13 cellular contexts compared by ENCODE assay signal in genomic region chr15:63054281-63054683, GRCh38. TPM values are rescaled to one million over a fixed set of nuclear protein-coding genes. Genes with fewer than 3 reads are reported as not detected.
DNase-seq lines count a peak whose midpoint lies in the region; ATAC-seq, FAIRE-seq and TF ChIP-seq lines count a peak whose summit lies in the region.
"Had no signal": no experiment of that assay in that cellular context is flagged by ENCODE, and none has a peak within 500 bp of the region (broad histone marks: within the 10 kb centered on the region; RNA-seq: fewer than 3 reads in every experiment).

No MANE protein-coding gene starts in this region.

- peaks cover 46% of the 10 kb centered on the region for H3K4me1 Mint-ChIP-seq in WTC11

- no peak for TF ChIP-seq RAD21 in A549 (conservative IDR thresholded peaks at IDR 0.05 in 1 of 2, IDR thresholded peaks at IDR 0.05 in 1 of 2)

- H3K4me3 ChIP-seq in A549 (peak overlapping the region; percentile 17; the same call in 2 of the 3 replicates), heart right ventricle (peak overlapping the region in 2 of 10 donors; percentile 4 to 18), ovary (no peak overlapping the region)

- no peaks in the 10 kb centered on the region for H3K9me3 Mint-ChIP-seq in WTC11

- no peak for TF ChIP-seq CTCF in A549 (IDR thresholded peaks at IDR 0.05)
- TF ChIP-seq CTCF in WTC11 (IDR thresholded peaks at IDR 0.05): no peak
- no peak for TF ChIP-seq CTCF in heart right ventricle (IDR thresholded peaks at IDR 0.05)
- TF ChIP-seq CTCF in ovary (IDR thresholded peaks at IDR 0.05): no peak

- peak overlapping the region; percentile 93 for H3K4me2 ChIP-seq in A549

- ATAC-seq in A549: peak; percentile 5 to 6; a peak in 4 of 6 replicates
- ATAC-seq in WTC11: no peak
- no peak for ATAC-seq in heart right ventricle
- no peak for ATAC-seq in HG02588 (IDR thresholded peaks at IDR 0.05; ENCODE audit: unreplicated experiment)

- CTCF ChIA-PET in A549 (lab: Yijun Ruan, JAX): interaction anchor here (1.7 to 50.6 kb wide), 4 partner anchors 10 to 275 kb away, joined by 4 to 1136 read pairs (median 16); no protein-coding TSS in a partner anchor
- CTCF ChIA-PET in WTC11 (lab: Charles Lee): interaction anchor here (1.4 to 1.7 kb wide), 2 partner anchors 50 to 312 kb away, joined by 4 to 6 read pairs; no protein-coding TSS in a partner anchor

- POLR2A ChIA-PET in A549 (lab: Yijun Ruan, JAX): interaction anchor here (1.1 to 1.2 kb wide), 3 partner anchors 12 to 272 kb away, joined by 3 to 4 read pairs (median 3); partner anchors contain the start of gene TPM1
- POLR2A ChIA-PET in WTC11 (lab: Charles Lee): interaction anchor here (1.0 kb wide), 1 partner anchor 9 kb away, joined by 3 read pairs; no protein-coding TSS in a partner anchor

- no peak overlapping the region for H3K4me3 Mint-ChIP-seq in WTC11

- peak overlapping the region; percentile 33 for H3K27ac Mint-ChIP-seq in WTC11

- no peaks in the 10 kb centered on the region for H3K27me3 ChIP-seq in heart right ventricle
- no peaks in the 10 kb centered on the region for H3K27me3 ChIP-seq in ovary

- DNase-seq in A549 (ENCODE audit: low read depth in 1 of 2, low spot score in 1 of 2) (peak in 1 of 2 experiments; percentile 44), WTC11 (ENCODE audit: low spot score) (no peak), heart right ventricle (no peak), ovary (no peak), LoVo (ENCODE audit: low spot score) (no peak), germinal center (ENCODE audit: low spot score) (no peak), AG20443 (ENCODE audit: low spot score) (no peak)
- DNase-seq: activated CD4-positive, CD25-positive, alpha-beta regulatory T cell; GF-D8; NCI-H2029; stimulated activated CD4-positive, alpha-beta T cell treated with anti-CD3 and anti-CD28 coated beads, Interleukin-1b, Interleukin-23, amount 100 ng/mL, for 48 hours had no signal

- TF ChIP-seq EP300 in A549 (IDR thresholded peaks at IDR 0.05): no peak
- TF ChIP-seq EP300 in ovary (IDR thresholded peaks at IDR 0.05): no peak

- TF ChIP-seq POLR2A in A549 (IDR thresholded peaks at IDR 0.05; ENCODE audit: low read length) (no peak), ovary (IDR thresholded peaks at IDR 0.05) (no peak)

- H3K4me1 ChIP-seq in A549 (peaks cover 98% of the 10 kb centered on the region), heart right ventricle (peaks cover 33 to 100% (median 94%) of the 10 kb centered on the region in 9 donors), ovary (ENCODE audit: insufficient read depth) (peaks cover 26% of the 10 kb centered on the region)

- no peak for FAIRE-seq in A549 (lab: Jason Lieb, UNC)

- H3K36me3 Mint-ChIP-seq in WTC11: peaks cover 84% of the 10 kb centered on the region

- intact Hi-C loops in heart right ventricle (cut with DNase I) (no loop called here), ovary (cut with DNase I) (no loop called here)

- H3K9me3 ChIP-seq in A549 (no peaks in the 10 kb centered on the region), heart right ventricle (no peaks in the 10 kb centered on the region), ovary (no peaks in the 10 kb centered on the region)

- H3K36me3 ChIP-seq in heart right ventricle (peaks cover 0 to 62% (median 41%) of the 10 kb centered on the region in 9 donors), ovary (no peaks in the 10 kb centered on the region)

- WGBS in A549 (ENCODE audit: missing lambda C conversion rate): 12% methylated on average over 4 of the region's 4 CpGs
- WGBS in heart right ventricle, 2 donors: 27 to 44% methylated on average over 4 of the region's 4 CpGs
- 33 to 50% (median 36%) methylated on average over 4 of the region's 4 CpGs for WGBS in ovary, 3 donors

- H3K27me3 Mint-ChIP-seq in WTC11 (ENCODE audit: low read depth): no peaks in the 10 kb centered on the region

- H3K27ac ChIP-seq in A549: peak overlapping the region; percentile 94 to 97
- peak overlapping the region; percentile 88 to 99 (median 96) for H3K27ac ChIP-seq in heart right ventricle
- H3K27ac ChIP-seq in ovary: peak overlapping the region; percentile 47 to 70
- H3K27ac ChIP-seq: RWPE1 had no signal

TF ChIP-seq in A549, 52 proteins besides CTCF, POLR2A, EP300 and RAD21 (continues in another document):
- TF ChIP-seq NFE2L2 (conservative IDR thresholded peaks at IDR 0.05; ENCODE audit: low read length): no peak
- TF ChIP-seq, protein P1, sequence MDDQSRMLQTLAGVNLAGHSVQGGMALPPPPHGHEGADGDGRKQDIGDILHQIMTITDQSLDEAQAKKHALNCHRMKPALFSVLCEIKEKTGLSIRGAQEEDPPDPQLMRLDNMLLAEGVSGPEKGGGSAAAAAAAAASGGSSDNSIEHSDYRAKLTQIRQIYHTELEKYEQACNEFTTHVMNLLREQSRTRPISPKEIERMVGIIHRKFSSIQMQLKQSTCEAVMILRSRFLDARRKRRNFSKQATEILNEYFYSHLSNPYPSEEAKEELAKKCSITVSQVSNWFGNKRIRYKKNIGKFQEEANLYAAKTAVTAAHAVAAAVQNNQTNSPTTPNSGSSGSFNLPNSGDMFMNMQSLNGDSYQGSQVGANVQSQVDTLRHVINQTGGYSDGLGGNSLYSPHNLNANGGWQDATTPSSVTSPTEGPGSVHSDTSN (IDR thresholded peaks at IDR 0.05): no peak
- TF ChIP-seq TFCP2L1 (CRISPR knock-in tag; IDR thresholded peaks at IDR 0.05): peak; percentile 81; the same call in 1 of the 2 replicates
- TF ChIP-seq MAFK (IDR thresholded peaks at IDR 0.05; ENCODE audit: partially characterized antibody): no peak
- no peak; the same call in 1 of the 2 replicates for TF ChIP-seq MAX (IDR thresholded peaks at IDR 0.05)
- no peak for TF ChIP-seq SMC3 (IDR thresholded peaks at IDR 0.05)
- TF ChIP-seq EHF (CRISPR knock-in tag; IDR thresholded peaks at IDR 0.05): no peak
- no peak for TF ChIP-seq TP53 (CRISPR knock-in tag; IDR thresholded peaks at IDR 0.05)
- TF ChIP-seq CBX8 (IDR thresholded peaks at IDR 0.05): no peak
- TF ChIP-seq KDM5A (IDR thresholded peaks at IDR 0.05): no peak
- TF ChIP-seq FOSL2 (IDR thresholded peaks at IDR 0.05): no peak
- TF ChIP-seq FOSL2 (CRISPR knock-in tag; IDR thresholded peaks at IDR 0.05): no peak
- peak; percentile 91 for TF ChIP-seq POLR2AphosphoS2 (conservative IDR thresholded peaks at IDR 0.05; ENCODE audit: low read length)

TF ChIP-seq in WTC11, 78 proteins besides CTCF, POLR2A, EP300 and RAD21:
- TF ChIP-seq, protein P2, sequence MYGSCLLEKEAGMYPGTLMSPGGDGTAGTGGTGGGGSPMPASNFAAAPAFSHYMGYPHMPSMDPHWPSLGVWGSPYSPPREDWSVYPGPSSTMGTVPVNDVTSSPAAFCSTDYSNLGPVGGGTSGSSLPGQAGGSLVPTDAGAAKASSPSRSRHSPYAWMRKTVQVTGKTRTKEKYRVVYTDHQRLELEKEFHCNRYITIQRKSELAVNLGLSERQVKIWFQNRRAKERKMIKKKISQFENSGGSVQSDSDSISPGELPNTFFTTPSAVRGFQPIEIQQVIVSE (CRISPR knock-in tag; IDR thresholded peaks at IDR 0.05; ENCODE audit: borderline replicate concordance): no peak; the same call in 1 of the 2 replicates
- TF ChIP-seq ZBTB21 (CRISPR knock-in tag; IDR thresholded peaks at IDR 0.05; ENCODE audit: borderline replicate concordance) (no peak), ZNF232 (CRISPR knock-in tag; IDR thresholded peaks at IDR 0.05) (no peak), GRHL2 (CRISPR knock-in tag; IDR thresholded peaks at IDR 0.05; ENCODE audit: insufficient replicate concordance, severe bottlenecking) (no peak), SOX15 (CRISPR knock-in tag; IDR thresholded peaks at IDR 0.05) (no peak), ELF4 (CRISPR knock-in tag; IDR thresholded peaks at IDR 0.05; ENCODE audit: low read depth) (no peak), MLX (CRISPR knock-in tag; IDR thresholded peaks at IDR 0.05) (no peak), NR2C2 (CRISPR knock-in tag; IDR thresholded peaks at IDR 0.05) (no peak)

RNA-seq across cellular contexts. Expression of gene TPM1, which starts 11.7 kb away (rescaled TPM):
- polyA plus RNA-seq in A549 (2011; rRNA removed) (777 and 894 TPM in 2 replicates), A549 (2017; fragmentation: RNase III; extraction: RNeasy Plus Mini Kit Qiagen cat#74134 plus additional on column Dnase treatment) (954 to 1,229 TPM (median 1,043 TPM) in 3 replicates), heart right ventricle (over 10,000 TPM; 10,066 to 18,091 TPM), ovary (100 to 1,000 TPM; 332 to 676 TPM)
- 824 and 915 TPM in 2 replicates for polyA plus RNA-seq in A549 (2012; cell fraction: cytosol; rRNA removed)
- polyA plus RNA-seq in A549 (2012; cell fraction: nucleus; rRNA removed): 678 and 876 TPM in 2 replicates
- polyA minus RNA-seq in A549 (2011; rRNA and poly(A)+ RNA removed): 537 and 670 TPM in 2 replicates
- total RNA-seq in WTC11 (2021) (370 to 421 TPM (median 382 TPM) in 3 replicates), heart right ventricle (over 10,000 TPM; 11,955 to 17,571 (median 14,403) TPM), ovary (100 to 1,000 TPM; 204 to 695 (median 319) TPM)

Comparison
In these comparisons a context has a peak if more than half of its experiments do, and no peak if none do; other contexts are left out.
1. ATAC-seq: peak in A549 (2 of 2); none in WTC11 (single experiment), heart right ventricle (0 of 8) and HG02588 (single experiment).
2. RNA of gene TPM1, which starts 11.7 kb away (total RNA-seq): 11,955 to 17,571 TPM in heart right ventricle; 370 to 421 TPM in WTC11 and 204 to 695 TPM in ovary; every median in the first group is over 10 times any median in the second.
3. Peak in every context shown above with its lines, with median percentiles within 50 percentile points of each other: H3K27ac ChIP-seq.